Comparison of ENCODE assay signal across 20 cellular contexts in genomic region chr1:73604739-73605138, GRCh38.
A peak's percentile ranks its signal among the peaks of the same experiment; 100 is the strongest.
DNase-seq lines count a peak whose midpoint lies in the region; ATAC-seq and TF ChIP-seq lines count a peak whose summit lies in the region.
"Had no signal": no experiment of that assay in that cellular context is flagged by ENCODE, and none has a peak within 500 bp of the region (broad histone marks: within the 10 kb centered on the region; RNA-seq: fewer than 3 reads in every experiment).

No MANE protein-coding gene starts in this region.

- no peak overlapping the region for H2BK12ac ChIP-seq in mesenchymal stem cell (ENCODE audit: low read length in 2 of 2)

- H2AFZ ChIP-seq in mesenchymal stem cell (ENCODE audit: low read depth, low read length) = no peak overlapping the region
- no peak overlapping the region for H2AFZ ChIP-seq in Karpas-422 (ENCODE audit: low read length)
- H2AFZ ChIP-seq: hepatocyte had no signal

- H3K27me3 ChIP-seq in mesenchymal stem cell (ENCODE audit: control insufficient read depth in 1 of 2, insufficient read depth in 1 of 2, low read length in 2 of 2) (no peaks in the 10 kb centered on the region), Karpas-422 (ENCODE audit: low read length) (no peaks in the 10 kb centered on the region)
- H3K27me3 ChIP-seq: ascending aorta, hepatocyte had no signal

- H3K4me3 ChIP-seq in astrocyte of the spinal cord (ENCODE audit: low read depth, low read length) (no peak overlapping the region), mesenchymal stem cell (ENCODE audit: insufficient read depth in 1 of 2, low read depth in 1 of 2, low read length in 2 of 2) (no peak overlapping the region), Karpas-422 (ENCODE audit: low read length) (no peak overlapping the region), lower leg skin (ENCODE audit: low read depth, poor library complexity, severe bottlenecking) (no peak overlapping the region)
- H3K4me3 ChIP-seq: ascending aorta, hepatocyte had no signal

- no peak overlapping the region for H2BK5ac ChIP-seq in mesenchymal stem cell (ENCODE audit: low read depth, low read length, poor library complexity, severe bottlenecking)

- TF ChIP-seq POLR2A in lower leg skin (IDR thresholded peaks at IDR 0.05) = no peak

- H3K9me3 ChIP-seq in mesenchymal stem cell (ENCODE audit: control insufficient read depth, low read length) (no peaks in the 10 kb centered on the region), Karpas-422 (ENCODE audit: low read length) (peaks cover 12% of the 10 kb centered on the region)
- H3K9me3 ChIP-seq: ascending aorta had no signal

- no peak overlapping the region for H3K14ac ChIP-seq in mesenchymal stem cell (ENCODE audit: low read length in 2 of 2)

- peak; percentile 45 for DNase-seq in DMS53 treated with DMSO at 0.1 percent for 48 hours (lab: John Stamatoyannopoulos, UW; ENCODE audit: unreplicated experiment)
- DNase-seq in NCI-H1930 (lab: John Stamatoyannopoulos, UW) = peak; percentile 4 to 38
- peak; percentile 49 for DNase-seq in astrocyte of the spinal cord (ENCODE audit: low read depth, low spot score)
- DNase-seq in mesenchymal stem cell = peak; percentile 33
- no peak for DNase-seq in SK-N-DZ (ENCODE audit: low spot score)
- DNase-seq in Karpas-422 = no peak
- no peak for DNase-seq in lower leg skin (ENCODE audit: low spot score in 2 of 2)
- DNase-seq: activated CD4-positive, CD25-positive, alpha-beta regulatory T cell treated with anti-CD3 and anti-CD28 coated beads, Interleukin-2, amount 50 U/mL, for 72 hours; activated CD8-positive, alpha-beta memory T cell treated with anti-CD3 and anti-CD28 coated beads, Interleukin-2, amount 50 U/mL, for 48 hours; activated gamma-delta T cell treated with Interleukin-2 at 50 U/mL for 16 hours; GDM1; H9; kidney glomerular epithelial cell; nucleus accumbens; Right ventricle myocardium superior; stimulated activated CD4-positive, alpha-beta T cell treated with anti-CD3 and anti-CD28 coated beads, Interleukin-2, amount 100 ng/mL, for 48 hours had no signal

- no peak overlapping the region for H3K9ac ChIP-seq in mesenchymal stem cell (ENCODE audit: low read length)
- H3K9ac ChIP-seq in Karpas-422 (ENCODE audit: low read length) = no peak overlapping the region

- H2AK5ac ChIP-seq in mesenchymal stem cell (ENCODE audit: low read length, severe bottlenecking) = no peak overlapping the region

- H3K4me1 ChIP-seq in mesenchymal stem cell (ENCODE audit: control insufficient read depth, insufficient read depth, low read depth, low read length) = no peaks in the 10 kb centered on the region
- H3K4me1 ChIP-seq in Karpas-422 (ENCODE audit: low read length) = no peaks in the 10 kb centered on the region
- H3K4me1 ChIP-seq: ascending aorta had no signal

- H3K36me3 ChIP-seq in mesenchymal stem cell (ENCODE audit: control insufficient read depth in 1 of 2, insufficient read depth in 2 of 2, low read depth in 1 of 2, low read length in 2 of 2) (no peaks in the 10 kb centered on the region), Karpas-422 (ENCODE audit: insufficient read depth, low read length) (no peaks in the 10 kb centered on the region)
- H3K36me3 ChIP-seq: ascending aorta had no signal

- H3K79me1 ChIP-seq in mesenchymal stem cell (replicated peaks; ENCODE audit: low read length, poor library complexity, severe bottlenecking) = no peaks in the 10 kb centered on the region

- no peak for ATAC-seq in HG03095 (IDR thresholded peaks at IDR 0.05; ENCODE audit: unreplicated experiment)
- ATAC-seq: HepG2 had no signal

- H4K8ac ChIP-seq in mesenchymal stem cell (ENCODE audit: low read length) = no peak overlapping the region

- H2BK120ac ChIP-seq in mesenchymal stem cell (ENCODE audit: low read depth, low read length) = no peak overlapping the region

- in situ Hi-C loops in astrocyte of the spinal cord (cut with HindIII; ENCODE audit: low sequenced_read_pairs) = no loop called here

- no peak overlapping the region for H3K23ac ChIP-seq in mesenchymal stem cell (ENCODE audit: low read length in 2 of 2)

- H3K4ac ChIP-seq in mesenchymal stem cell (ENCODE audit: low read depth in 1 of 2, low read length in 2 of 2) = no peak overlapping the region

- no peaks in the 10 kb centered on the region for H3K9me2 ChIP-seq in Karpas-422 (replicated peaks; ENCODE audit: insufficient read depth, low read length)

- no peaks in the 10 kb centered on the region for H4K20me1 ChIP-seq in Karpas-422 (ENCODE audit: insufficient read depth, low read depth, low read length)

- no peak overlapping the region for H3K18ac ChIP-seq in mesenchymal stem cell (ENCODE audit: low read depth in 1 of 2, low read length in 2 of 2)

- WGBS in mesenchymal stem cell = 0% methylated on average over 1 of the region's 2 CpGs
- whole genome bisulfite sequencing in lower leg skin, 2 donors = 41 to 42% methylated on average over 2 of the region's 2 CpGs

- TF ChIP-seq CTCF in astrocyte of the spinal cord (IDR thresholded peaks at IDR 0.05; ENCODE audit: low read depth, low read length) (no peak), lower leg skin (IDR thresholded peaks at IDR 0.05) (no peak)

- intact Hi-C loops in lower leg skin (cut with DNase I; ENCODE audit: low total_unique reads) = no loop called here

- no peak overlapping the region for H3K27ac ChIP-seq in mesenchymal stem cell (ENCODE audit: low read length, poor library complexity, severe bottlenecking)
- H3K27ac ChIP-seq in Karpas-422 (ENCODE audit: low read length) = no peak overlapping the region
- H3K27ac ChIP-seq: ascending aorta, hepatocyte had no signal

- no peak overlapping the region for H2BK15ac ChIP-seq in mesenchymal stem cell (ENCODE audit: low read depth, poor library complexity, severe bottlenecking)

- H4K91ac ChIP-seq in mesenchymal stem cell (ENCODE audit: low read length) = no peak overlapping the region

- H3K4me2 ChIP-seq in mesenchymal stem cell (ENCODE audit: low read length, poor library complexity, severe bottlenecking) (no peak overlapping the region), Karpas-422 (ENCODE audit: low read depth, low read length, poor library complexity, severe bottlenecking) (no peak overlapping the region)
- H3K4me2 ChIP-seq: hepatocyte had no signal

- H3K79me2 ChIP-seq in Karpas-422 (ENCODE audit: low read length) = no peaks in the 10 kb centered on the region
- H3K79me2 ChIP-seq: hepatocyte had no signal

Comparison
In these comparisons a context has a peak if more than half of its experiments do, and no peak if none do; other contexts are left out.
1. DNase-seq: peak in DMS53 treated with DMSO at 0.1 percent for 48 hours (single experiment), NCI-H1930 (2 of 2), astrocyte of the spinal cord (single experiment) and mesenchymal stem cell (single experiment); none in SK-N-DZ (single experiment), Karpas-422 (single experiment) and lower leg skin (0 of 2).